ENCODE assay signal across 1 cellular context in the genomic region with DNA sequence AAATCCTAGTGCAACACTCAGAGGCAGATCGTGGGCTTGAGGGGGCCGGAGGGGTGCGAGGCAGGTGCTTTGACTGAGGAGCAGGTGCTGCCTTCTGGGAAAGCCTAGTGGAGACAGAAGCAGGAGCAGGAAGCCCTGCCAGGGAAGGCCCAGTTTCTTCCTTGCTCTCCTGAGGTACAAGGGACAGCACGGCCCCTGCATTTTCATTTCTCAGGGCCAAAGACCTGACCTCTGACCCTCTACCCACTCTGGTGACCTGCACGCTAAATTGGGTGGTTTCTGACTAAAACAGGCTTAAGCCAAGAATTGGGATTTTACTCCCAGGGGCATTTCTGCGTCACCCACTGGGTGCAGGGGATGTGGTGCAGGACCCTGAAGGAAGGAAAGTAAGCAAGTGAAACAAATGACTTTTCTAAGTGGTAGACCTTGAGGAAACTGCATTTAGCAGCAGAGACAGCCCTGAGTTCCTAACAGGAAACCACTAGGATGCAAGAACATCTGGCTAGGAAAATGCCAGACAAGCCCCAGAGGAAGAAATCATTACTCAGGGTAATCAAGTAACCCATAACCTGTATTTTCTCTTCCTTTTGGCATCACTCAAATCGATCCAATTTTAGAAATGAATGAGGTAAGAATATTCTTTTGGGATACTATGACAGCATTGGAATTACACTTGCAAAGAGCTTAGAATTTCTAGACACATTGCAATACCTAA.
TF ChIP-seq lines count a peak whose summit lies in the region.

No MANE protein-coding gene starts in this region.

TF ChIP-seq in HepG2, 621 proteins besides CTCF, POLR2A, EP300 and RAD21 (continued from another document):
- TF ChIP-seq NFKB2 (CRISPR knock-in tag; IDR thresholded peaks at IDR 0.05; ENCODE audit: borderline replicate concordance) (no peak), ZNF563 (CRISPR knock-in tag; IDR thresholded peaks at IDR 0.05) (no peak), ZNF33B (CRISPR knock-in tag; IDR thresholded peaks at IDR 0.05) (0 out of 2 replicates have a peak, but pooled peaks have one; percentile 46), BRD4 (CRISPR knock-in tag; IDR thresholded peaks at IDR 0.05) (no peak), NR2F6 (IDR thresholded peaks at IDR 0.05) (peak; percentile 50; the same call in 1 of the 2 replicates), NR2F6 (CRISPR knock-in tag; IDR thresholded peaks at IDR 0.05) (no peak), RXRA (CRISPR knock-in tag; IDR thresholded peaks at IDR 0.05) (no peak), CENPX (CRISPR knock-in tag; IDR thresholded peaks at IDR 0.05) (no peak), NRL (CRISPR knock-in tag; IDR thresholded peaks at IDR 0.05; ENCODE audit: borderline replicate concordance) (no peak), ELF1 (CRISPR knock-in tag; IDR thresholded peaks at IDR 0.05) (no peak), ZNF720 (CRISPR knock-in tag; IDR thresholded peaks at IDR 0.05) (no peak), KMT2B (CRISPR knock-in tag; IDR thresholded peaks at IDR 0.05) (0 out of 2 replicates have a peak, but pooled peaks have one; percentile 7), IRF2 (CRISPR knock-in tag; IDR thresholded peaks at IDR 0.05) (no peak), ZNF180 (CRISPR knock-in tag; IDR thresholded peaks at IDR 0.05; ENCODE audit: borderline replicate concordance, low read depth) (no peak), ZNF883 (CRISPR knock-in tag; IDR thresholded peaks at IDR 0.05; ENCODE audit: not compliant biosample characterization) (no peak), MLLT10 (CRISPR knock-in tag; IDR thresholded peaks at IDR 0.05) (no peak), ZNF382 (CRISPR knock-in tag; IDR thresholded peaks at IDR 0.05; ENCODE audit: borderline replicate concordance) (no peak), NPAS2 (CRISPR knock-in tag; IDR thresholded peaks at IDR 0.05; ENCODE audit: borderline replicate concordance) (no peak), ARNTL (CRISPR knock-in tag; IDR thresholded peaks at IDR 0.05) (0 out of 2 replicates have a peak, but pooled peaks have one; percentile 25)
- TF ChIP-seq, protein P1, sequence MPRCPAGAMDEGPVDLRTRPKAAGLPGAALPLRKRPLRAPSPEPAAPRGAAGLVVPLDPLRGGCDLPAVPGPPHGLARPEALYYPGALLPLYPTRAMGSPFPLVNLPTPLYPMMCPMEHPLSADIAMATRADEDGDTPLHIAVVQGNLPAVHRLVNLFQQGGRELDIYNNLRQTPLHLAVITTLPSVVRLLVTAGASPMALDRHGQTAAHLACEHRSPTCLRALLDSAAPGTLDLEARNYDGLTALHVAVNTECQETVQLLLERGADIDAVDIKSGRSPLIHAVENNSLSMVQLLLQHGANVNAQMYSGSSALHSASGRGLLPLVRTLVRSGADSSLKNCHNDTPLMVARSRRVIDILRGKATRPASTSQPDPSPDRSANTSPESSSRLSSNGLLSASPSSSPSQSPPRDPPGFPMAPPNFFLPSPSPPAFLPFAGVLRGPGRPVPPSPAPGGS (CRISPR knock-in tag; IDR thresholded peaks at IDR 0.05), result no peak
- TF ChIP-seq, protein P2, sequence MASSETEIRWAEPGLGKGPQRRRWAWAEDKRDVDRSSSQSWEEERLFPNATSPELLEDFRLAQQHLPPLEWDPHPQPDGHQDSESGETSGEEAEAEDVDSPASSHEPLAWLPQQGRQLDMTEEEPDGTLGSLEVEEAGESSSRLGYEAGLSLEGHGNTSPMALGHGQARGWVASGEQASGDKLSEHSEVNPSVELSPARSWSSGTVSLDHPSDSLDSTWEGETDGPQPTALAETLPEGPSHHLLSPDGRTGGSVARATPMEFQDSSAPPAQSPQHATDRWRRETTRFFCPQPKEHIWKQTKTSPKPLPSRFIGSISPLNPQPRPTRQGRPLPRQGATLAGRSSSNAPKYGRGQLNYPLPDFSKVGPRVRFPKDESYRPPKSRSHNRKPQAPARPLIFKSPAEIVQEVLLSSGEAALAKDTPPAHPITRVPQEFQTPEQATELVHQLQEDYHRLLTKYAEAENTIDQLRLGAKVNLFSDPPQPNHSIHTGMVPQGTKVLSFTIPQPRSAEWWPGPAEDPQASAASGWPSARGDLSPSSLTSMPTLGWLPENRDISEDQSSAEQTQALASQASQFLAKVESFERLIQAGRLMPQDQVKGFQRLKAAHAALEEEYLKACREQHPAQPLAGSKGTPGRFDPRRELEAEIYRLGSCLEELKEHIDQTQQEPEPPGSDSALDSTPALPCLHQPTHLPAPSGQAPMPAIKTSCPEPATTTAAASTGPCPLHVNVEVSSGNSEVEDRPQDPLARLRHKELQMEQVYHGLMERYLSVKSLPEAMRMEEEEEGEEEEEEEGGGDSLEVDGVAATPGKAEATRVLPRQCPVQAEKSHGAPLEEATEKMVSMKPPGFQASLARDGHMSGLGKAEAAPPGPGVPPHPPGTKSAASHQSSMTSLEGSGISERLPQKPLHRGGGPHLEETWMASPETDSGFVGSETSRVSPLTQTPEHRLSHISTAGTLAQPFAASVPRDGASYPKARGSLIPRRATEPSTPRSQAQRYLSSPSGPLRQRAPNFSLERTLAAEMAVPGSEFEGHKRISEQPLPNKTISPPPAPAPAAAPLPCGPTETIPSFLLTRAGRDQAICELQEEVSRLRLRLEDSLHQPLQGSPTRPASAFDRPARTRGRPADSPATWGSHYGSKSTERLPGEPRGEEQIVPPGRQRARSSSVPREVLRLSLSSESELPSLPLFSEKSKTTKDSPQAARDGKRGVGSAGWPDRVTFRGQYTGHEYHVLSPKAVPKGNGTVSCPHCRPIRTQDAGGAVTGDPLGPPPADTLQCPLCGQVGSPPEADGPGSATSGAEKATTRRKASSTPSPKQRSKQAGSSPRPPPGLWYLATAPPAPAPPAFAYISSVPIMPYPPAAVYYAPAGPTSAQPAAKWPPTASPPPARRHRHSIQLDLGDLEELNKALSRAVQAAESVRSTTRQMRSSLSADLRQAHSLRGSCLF (CRISPR knock-in tag; IDR thresholded peaks at IDR 0.05; ENCODE audit: borderline replicate concordance), result no peak
- TF ChIP-seq, protein P3, sequence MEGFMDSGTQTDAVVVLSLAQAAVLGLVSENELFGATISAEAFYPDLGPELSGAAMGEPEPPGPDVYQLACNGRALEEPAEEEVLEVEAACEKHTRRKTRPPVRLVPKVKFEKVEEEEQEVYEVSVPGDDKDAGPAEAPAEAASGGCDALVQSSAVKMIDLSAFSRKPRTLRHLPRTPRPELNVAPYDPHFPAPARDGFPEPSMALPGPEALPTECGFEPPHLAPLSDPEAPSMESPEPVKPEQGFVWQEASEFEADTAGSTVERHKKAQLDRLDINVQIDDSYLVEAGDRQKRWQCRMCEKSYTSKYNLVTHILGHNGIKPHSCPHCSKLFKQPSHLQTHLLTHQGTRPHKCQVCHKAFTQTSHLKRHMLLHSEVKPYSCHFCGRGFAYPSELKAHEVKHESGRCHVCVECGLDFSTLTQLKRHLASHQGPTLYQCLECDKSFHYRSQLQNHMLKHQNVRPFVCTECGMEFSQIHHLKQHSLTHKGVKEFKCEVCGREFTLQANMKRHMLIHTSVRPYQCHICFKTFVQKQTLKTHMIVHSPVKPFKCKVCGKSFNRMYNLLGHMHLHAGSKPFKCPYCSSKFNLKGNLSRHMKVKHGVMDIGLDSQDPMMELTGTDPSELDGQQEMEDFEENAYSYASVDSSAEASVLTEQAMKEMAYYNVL (CRISPR knock-in tag; IDR thresholded peaks at IDR 0.05; ENCODE audit: borderline replicate concordance), result no peak
- TF ChIP-seq, protein P4, sequence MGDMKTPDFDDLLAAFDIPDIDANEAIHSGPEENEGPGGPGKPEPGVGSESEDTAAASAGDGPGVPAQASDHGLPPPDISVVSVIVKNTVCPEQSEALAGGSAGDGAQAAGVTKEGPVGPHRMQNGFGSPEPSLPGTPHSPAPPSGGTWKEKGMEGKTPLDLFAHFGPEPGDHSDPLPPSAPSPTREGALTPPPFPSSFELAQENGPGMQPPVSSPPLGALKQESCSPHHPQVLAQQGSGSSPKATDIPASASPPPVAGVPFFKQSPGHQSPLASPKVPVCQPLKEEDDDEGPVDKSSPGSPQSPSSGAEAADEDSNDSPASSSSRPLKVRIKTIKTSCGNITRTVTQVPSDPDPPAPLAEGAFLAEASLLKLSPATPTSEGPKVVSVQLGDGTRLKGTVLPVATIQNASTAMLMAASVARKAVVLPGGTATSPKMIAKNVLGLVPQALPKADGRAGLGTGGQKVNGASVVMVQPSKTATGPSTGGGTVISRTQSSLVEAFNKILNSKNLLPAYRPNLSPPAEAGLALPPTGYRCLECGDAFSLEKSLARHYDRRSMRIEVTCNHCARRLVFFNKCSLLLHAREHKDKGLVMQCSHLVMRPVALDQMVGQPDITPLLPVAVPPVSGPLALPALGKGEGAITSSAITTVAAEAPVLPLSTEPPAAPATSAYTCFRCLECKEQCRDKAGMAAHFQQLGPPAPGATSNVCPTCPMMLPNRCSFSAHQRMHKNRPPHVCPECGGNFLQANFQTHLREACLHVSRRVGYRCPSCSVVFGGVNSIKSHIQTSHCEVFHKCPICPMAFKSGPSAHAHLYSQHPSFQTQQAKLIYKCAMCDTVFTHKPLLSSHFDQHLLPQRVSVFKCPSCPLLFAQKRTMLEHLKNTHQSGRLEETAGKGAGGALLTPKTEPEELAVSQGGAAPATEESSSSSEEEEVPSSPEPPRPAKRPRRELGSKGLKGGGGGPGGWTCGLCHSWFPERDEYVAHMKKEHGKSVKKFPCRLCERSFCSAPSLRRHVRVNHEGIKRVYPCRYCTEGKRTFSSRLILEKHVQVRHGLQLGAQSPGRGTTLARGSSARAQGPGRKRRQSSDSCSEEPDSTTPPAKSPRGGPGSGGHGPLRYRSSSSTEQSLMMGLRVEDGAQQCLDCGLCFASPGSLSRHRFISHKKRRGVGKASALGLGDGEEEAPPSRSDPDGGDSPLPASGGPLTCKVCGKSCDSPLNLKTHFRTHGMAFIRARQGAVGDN (CRISPR knock-in tag; IDR thresholded peaks at IDR 0.05), result peak; percentile 41
